1 cellular context compared by ENCODE assay signal in genomic region chr2:176699098-176699497, GRCh38.
TF ChIP-seq lines count a peak whose summit lies in the region.

No MANE protein-coding gene starts in this region.

TF ChIP-seq in SK-N-SH treated with all-trans-retinoic acid at 6 μM for 48 hours, 23 proteins besides CTCF, POLR2A, EP300 and RAD21 (continued from another document):
- no peak for TF ChIP-seq ZFP30 (CRISPR knock-in tag; IDR thresholded peaks at IDR 0.05)
- no peak for TF ChIP-seq ZNF8 (CRISPR knock-in tag; IDR thresholded peaks at IDR 0.05)
- TF ChIP-seq CSDC2 (CRISPR knock-in tag; IDR thresholded peaks at IDR 0.05), result no peak
- TF ChIP-seq ZC3H10 (CRISPR knock-in tag; IDR thresholded peaks at IDR 0.05), result peak; percentile 72
- TF ChIP-seq BACH2 (CRISPR knock-in tag; IDR thresholded peaks at IDR 0.05; ENCODE audit: borderline replicate concordance), result no peak
- TF ChIP-seq GLIS3 (CRISPR knock-in tag; IDR thresholded peaks at IDR 0.05), result 0 out of 2 replicates have a peak, but pooled peaks have one; percentile 90
- TF ChIP-seq OSR1 (CRISPR knock-in tag; IDR thresholded peaks at IDR 0.05), result no peak
- no peak for TF ChIP-seq PPARA (CRISPR knock-in tag; IDR thresholded peaks at IDR 0.05; ENCODE audit: borderline replicate concordance)
